8 cellular contexts compared by ENCODE assay signal in the genomic region with DNA sequence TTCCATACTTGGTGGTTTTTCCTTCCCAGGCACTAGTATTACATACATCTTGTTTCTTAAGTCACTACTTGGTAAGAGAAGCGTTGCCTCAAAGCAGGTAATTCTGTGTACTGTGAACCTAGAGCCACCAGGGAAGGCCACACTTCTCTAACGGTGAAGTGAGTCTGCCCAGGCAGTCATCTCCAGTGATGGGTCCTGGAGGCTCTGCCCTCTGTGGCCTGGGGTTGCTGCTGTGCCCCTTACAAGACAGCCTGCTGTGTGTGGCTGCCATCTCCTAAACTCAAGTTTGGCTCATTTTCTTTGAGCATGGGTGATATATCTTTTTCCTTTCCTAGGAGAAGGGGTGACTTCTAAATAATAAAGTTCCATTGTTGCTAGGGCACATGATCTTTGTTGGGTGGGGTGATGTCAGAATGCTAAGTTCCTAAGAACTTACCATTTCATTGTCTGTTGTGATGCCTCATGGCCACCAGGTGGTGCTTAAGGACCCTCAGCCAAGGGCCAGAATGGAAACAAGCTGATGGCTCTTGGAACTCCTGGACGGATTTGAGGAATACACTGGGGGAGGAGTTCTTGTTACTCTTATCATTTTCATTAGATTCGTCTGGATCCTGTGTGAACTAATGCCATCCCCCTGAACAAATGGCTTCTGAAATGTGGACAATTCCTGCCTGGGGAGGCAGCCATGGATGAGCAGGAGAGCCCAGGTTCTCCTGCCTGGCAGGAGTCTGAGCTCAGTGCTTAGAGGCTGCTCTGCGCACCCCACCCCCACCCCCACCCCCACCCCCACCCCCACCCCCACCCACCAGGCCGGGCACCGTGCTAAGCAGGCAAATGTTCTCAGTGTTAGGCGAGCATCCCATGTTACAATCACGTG. TPM values are rescaled to one million over a fixed set of nuclear protein-coding genes. Genes with fewer than 3 reads are reported as not detected.
DNase-seq lines count a peak whose midpoint lies in the region; ATAC-seq and TF ChIP-seq lines count a peak whose summit lies in the region.

No MANE protein-coding gene starts in this region.

- ATAC-seq in HG03432 (IDR thresholded peaks at IDR 0.05; ENCODE audit: unreplicated experiment): peak; percentile 75
- ATAC-seq in aorta (ENCODE audit: low FRiP score): peak; percentile 75

- H3K27ac ChIP-seq in aorta (ENCODE audit: low read depth in 1 of 2, low read length in 2 of 2): no peak overlapping the region

- intact Hi-C loops in aorta (cut with DNase I): loop anchor here (5.0 kb wide), 2 partner anchors 245 to 390 kb away; no protein-coding TSS in a partner anchor

- no peaks in the 10 kb centered on the region for H3K9me3 ChIP-seq in aorta (ENCODE audit: control insufficient read depth, low read length)

- peak; percentile 40 for DNase-seq in COLO668 (lab: John Stamatoyannopoulos, UW; ENCODE audit: unreplicated experiment)
- DNase-seq in GM19238 (ENCODE audit: insufficient read length, low spot score): peak; percentile 63
- DNase-seq in NCI-H82 (lab: John Stamatoyannopoulos, UW): peak; percentile 73
- DNase-seq in activated T-cell treated with anti-CD3 and anti-CD28 coated beads, Interleukin-2, amount 50 U/mL, for 48 hours: peak; percentile 45 to 56
- DNase-seq in fibroblast of villous mesenchyme (ENCODE audit: low read depth): peak; percentile 75
- peak in 44 of 56 donors; percentile 0 to 70 (median 16) for DNase-seq in nucleus accumbens (lab: John Stamatoyannopoulos, UW)
- no peak for DNase-seq in aorta

- H3K4me3 ChIP-seq in fibroblast of villous mesenchyme (ENCODE audit: low read depth, low read length): no peak overlapping the region
- H3K4me3 ChIP-seq in aorta (ENCODE audit: low read length in 2 of 2): no peak overlapping the region

- peak; percentile 89 for TF ChIP-seq CTCF in fibroblast of villous mesenchyme (IDR thresholded peaks at IDR 0.05; ENCODE audit: insufficient read depth, low read depth, low read length)

- no peaks in the 10 kb centered on the region for H3K4me1 ChIP-seq in aorta (ENCODE audit: control insufficient read depth in 1 of 2, insufficient read depth in 2 of 2, low read length in 2 of 2)

- no peaks in the 10 kb centered on the region for H3K36me3 ChIP-seq in aorta (ENCODE audit: control insufficient read depth in 1 of 2, insufficient read depth in 2 of 2, low read length in 1 of 2)

- 24 to 31% methylated on average over 9 of the region's 9 CpGs for WGBS in aorta, 2 donors

- H3K27me3 ChIP-seq in aorta (ENCODE audit: control insufficient read depth in 1 of 2, insufficient read depth in 2 of 2, low read length in 1 of 2): no peaks in the 10 kb centered on the region

RNA-seq across cellular contexts. Expression of gene WDR1, which starts 41.1 kb away (rescaled TPM):
- 436 and 516 TPM in 2 replicates for total RNA-seq in fibroblast of villous mesenchyme
- total RNA-seq in aorta: 100 to 1,000 TPM; 339 to 593 TPM
- 100 to 1,000 TPM; 159 to 207 TPM for polyA plus RNA-seq in aorta

Comparison
In these comparisons a context has a peak if more than half of its experiments do, and no peak if none do; other contexts are left out.
1. DNase-seq: peak in COLO668 (single experiment), GM19238 (single experiment), NCI-H82 (single experiment), activated T-cell treated with anti-CD3 and anti-CD28 coated beads, Interleukin-2, amount 50 U/mL, for 48 hours (2 of 2), fibroblast of villous mesenchyme (single experiment) and nucleus accumbens (44 of 56); none in aorta (0 of 2).